ENCODE assay signal across 2 cellular contexts in the genomic region with DNA sequence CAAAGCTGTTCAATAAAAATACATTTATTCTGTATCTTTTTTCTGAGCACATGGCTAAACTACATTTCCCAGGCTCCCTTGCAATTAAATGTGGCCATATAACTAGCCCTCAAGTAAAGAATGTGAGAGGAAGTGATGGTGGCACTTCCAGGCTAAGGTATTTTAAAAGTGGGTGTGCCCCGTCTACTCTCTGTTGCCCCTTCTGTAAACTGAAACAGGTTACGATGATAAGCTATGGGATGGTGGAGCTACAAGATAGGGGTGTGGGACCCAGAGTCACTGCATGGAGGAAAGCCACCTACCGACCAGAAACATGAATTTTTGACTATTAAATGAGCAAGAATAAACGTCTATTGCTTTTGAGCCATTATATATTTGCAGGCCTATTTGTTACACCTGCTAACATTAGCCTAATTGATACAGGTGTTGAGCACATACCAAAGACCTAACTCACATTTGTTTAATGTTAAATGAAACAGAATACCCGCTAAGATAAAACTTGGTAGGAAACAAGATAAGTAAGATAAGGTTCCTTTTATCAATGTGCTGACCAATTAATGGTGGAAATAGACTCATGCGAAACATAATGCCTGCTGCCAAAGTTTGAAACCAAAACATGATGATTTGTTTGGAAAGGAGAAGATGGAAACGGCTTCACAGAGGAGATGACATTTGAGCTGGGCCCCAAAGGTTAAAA.
TF ChIP-seq lines count a peak whose summit lies in the region.

No MANE protein-coding gene starts in this region.

TF ChIP-seq in K562, 482 proteins besides CTCF, POLR2A, EP300 and RAD21 (continued from another document and continues in another):
- TF ChIP-seq, protein P1, sequence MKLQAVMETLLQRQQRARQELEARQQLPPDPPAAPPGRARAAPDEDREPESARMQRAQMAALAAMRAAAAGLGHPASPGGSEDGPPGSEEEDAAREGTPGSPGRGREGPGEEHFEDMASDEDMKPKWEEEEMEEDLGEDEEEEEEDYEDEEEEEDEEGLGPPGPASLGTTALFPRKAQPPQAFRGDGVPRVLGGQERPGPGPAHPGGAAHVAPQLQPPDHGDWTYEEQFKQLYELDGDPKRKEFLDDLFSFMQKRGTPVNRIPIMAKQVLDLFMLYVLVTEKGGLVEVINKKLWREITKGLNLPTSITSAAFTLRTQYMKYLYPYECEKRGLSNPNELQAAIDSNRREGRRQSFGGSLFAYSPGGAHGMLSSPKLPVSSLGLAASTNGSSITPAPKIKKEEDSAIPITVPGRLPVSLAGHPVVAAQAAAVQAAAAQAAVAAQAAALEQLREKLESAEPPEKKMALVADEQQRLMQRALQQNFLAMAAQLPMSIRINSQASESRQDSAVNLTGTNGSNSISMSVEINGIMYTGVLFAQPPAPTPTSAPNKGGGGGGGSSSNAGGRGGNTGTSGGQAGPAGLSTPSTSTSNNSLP (IDR thresholded peaks at IDR 0.05; ENCODE audit: borderline replicate concordance, low read depth, low read length): no peak
- no peak for TF ChIP-seq HLTF (IDR thresholded peaks at IDR 0.05)
- TF ChIP-seq ZNF274 (IDR thresholded peaks at IDR 0.05; ENCODE audit: borderline replicate concordance, low read depth, low read length): no peak
- TF ChIP-seq RBM17 (IDR thresholded peaks at IDR 0.05; ENCODE audit: borderline replicate concordance, low read depth, low read length): no peak
- TF ChIP-seq, protein P2, sequence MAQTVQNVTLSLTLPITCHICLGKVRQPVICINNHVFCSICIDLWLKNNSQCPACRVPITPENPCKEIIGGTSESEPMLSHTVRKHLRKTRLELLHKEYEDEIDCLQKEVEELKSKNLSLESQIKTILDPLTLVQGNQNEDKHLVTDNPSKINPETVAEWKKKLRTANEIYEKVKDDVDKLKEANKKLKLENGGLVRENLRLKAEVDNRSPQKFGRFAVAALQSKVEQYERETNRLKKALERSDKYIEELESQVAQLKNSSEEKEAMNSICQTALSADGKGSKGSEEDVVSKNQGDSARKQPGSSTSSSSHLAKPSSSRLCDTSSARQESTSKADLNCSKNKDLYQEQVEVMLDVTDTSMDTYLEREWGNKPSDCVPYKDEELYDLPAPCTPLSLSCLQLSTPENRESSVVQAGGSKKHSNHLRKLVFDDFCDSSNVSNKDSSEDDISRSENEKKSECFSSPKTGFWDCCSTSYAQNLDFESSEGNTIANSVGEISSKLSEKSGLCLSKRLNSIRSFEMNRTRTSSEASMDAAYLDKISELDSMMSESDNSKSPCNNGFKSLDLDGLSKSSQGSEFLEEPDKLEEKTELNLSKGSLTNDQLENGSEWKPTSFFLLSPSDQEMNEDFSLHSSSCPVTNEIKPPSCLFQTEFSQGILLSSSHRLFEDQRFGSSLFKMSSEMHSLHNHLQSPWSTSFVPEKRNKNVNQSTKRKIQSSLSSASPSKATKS (CRISPR knock-in tag; IDR thresholded peaks at IDR 0.05): no peak
- peak; percentile 71 for TF ChIP-seq SPI1 (IDR thresholded peaks at IDR 0.05; ENCODE audit: borderline replicate concordance, low read depth, low read length)
- TF ChIP-seq SMC3 (conservative IDR thresholded peaks at IDR 0.05; ENCODE audit: insufficient read depth, low read depth, low read length): no peak
- TF ChIP-seq KLF13 (tag; IDR thresholded peaks at IDR 0.05; ENCODE audit: borderline replicate concordance, low read depth): peak; percentile 44; the same call in 1 of the 2 replicates
- TF ChIP-seq RUNX1 (IDR thresholded peaks at IDR 0.05; ENCODE audit: low read depth): no peak
- TF ChIP-seq, protein P3, sequence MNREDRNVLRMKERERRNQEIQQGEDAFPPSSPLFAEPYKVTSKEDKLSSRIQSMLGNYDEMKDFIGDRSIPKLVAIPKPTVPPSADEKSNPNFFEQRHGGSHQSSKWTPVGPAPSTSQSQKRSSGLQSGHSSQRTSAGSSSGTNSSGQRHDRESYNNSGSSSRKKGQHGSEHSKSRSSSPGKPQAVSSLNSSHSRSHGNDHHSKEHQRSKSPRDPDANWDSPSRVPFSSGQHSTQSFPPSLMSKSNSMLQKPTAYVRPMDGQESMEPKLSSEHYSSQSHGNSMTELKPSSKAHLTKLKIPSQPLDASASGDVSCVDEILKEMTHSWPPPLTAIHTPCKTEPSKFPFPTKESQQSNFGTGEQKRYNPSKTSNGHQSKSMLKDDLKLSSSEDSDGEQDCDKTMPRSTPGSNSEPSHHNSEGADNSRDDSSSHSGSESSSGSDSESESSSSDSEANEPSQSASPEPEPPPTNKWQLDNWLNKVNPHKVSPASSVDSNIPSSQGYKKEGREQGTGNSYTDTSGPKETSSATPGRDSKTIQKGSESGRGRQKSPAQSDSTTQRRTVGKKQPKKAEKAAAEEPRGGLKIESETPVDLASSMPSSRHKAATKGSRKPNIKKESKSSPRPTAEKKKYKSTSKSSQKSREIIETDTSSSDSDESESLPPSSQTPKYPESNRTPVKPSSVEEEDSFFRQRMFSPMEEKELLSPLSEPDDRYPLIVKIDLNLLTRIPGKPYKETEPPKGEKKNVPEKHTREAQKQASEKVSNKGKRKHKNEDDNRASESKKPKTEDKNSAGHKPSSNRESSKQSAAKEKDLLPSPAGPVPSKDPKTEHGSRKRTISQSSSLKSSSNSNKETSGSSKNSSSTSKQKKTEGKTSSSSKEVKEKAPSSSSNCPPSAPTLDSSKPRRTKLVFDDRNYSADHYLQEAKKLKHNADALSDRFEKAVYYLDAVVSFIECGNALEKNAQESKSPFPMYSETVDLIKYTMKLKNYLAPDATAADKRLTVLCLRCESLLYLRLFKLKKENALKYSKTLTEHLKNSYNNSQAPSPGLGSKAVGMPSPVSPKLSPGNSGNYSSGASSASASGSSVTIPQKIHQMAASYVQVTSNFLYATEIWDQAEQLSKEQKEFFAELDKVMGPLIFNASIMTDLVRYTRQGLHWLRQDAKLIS (CRISPR knock-in tag; IDR thresholded peaks at IDR 0.05): no peak
- TF ChIP-seq, protein P4, sequence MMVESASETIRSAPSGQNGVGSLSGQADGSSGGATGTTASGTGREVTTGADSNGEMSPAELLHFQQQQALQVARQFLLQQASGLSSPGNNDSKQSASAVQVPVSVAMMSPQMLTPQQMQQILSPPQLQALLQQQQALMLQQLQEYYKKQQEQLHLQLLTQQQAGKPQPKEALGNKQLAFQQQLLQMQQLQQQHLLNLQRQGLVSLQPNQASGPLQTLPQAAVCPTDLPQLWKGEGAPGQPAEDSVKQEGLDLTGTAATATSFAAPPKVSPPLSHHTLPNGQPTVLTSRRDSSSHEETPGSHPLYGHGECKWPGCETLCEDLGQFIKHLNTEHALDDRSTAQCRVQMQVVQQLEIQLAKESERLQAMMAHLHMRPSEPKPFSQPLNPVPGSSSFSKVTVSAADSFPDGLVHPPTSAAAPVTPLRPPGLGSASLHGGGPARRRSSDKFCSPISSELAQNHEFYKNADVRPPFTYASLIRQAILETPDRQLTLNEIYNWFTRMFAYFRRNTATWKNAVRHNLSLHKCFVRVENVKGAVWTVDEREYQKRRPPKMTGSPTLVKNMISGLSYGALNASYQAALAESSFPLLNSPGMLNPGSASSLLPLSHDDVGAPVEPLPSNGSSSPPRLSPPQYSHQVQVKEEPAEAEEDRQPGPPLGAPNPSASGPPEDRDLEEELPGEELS (CRISPR knock-in tag; IDR thresholded peaks at IDR 0.05; ENCODE audit: borderline replicate concordance): no peak
- peak; percentile 75 for TF ChIP-seq HCFC1 (IDR thresholded peaks at IDR 0.05; ENCODE audit: low read depth, low read length)
- TF ChIP-seq, protein P5, sequence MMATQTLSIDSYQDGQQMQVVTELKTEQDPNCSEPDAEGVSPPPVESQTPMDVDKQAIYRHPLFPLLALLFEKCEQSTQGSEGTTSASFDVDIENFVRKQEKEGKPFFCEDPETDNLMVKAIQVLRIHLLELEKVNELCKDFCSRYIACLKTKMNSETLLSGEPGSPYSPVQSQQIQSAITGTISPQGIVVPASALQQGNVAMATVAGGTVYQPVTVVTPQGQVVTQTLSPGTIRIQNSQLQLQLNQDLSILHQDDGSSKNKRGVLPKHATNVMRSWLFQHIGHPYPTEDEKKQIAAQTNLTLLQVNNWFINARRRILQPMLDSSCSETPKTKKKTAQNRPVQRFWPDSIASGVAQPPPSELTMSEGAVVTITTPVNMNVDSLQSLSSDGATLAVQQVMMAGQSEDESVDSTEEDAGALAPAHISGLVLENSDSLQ (IDR thresholded peaks at IDR 0.05): no peak

TF ChIP-seq in neural cell, 6 proteins besides CTCF, POLR2A, EP300 and RAD21 (continued from another document):
- TF ChIP-seq, protein P6, sequence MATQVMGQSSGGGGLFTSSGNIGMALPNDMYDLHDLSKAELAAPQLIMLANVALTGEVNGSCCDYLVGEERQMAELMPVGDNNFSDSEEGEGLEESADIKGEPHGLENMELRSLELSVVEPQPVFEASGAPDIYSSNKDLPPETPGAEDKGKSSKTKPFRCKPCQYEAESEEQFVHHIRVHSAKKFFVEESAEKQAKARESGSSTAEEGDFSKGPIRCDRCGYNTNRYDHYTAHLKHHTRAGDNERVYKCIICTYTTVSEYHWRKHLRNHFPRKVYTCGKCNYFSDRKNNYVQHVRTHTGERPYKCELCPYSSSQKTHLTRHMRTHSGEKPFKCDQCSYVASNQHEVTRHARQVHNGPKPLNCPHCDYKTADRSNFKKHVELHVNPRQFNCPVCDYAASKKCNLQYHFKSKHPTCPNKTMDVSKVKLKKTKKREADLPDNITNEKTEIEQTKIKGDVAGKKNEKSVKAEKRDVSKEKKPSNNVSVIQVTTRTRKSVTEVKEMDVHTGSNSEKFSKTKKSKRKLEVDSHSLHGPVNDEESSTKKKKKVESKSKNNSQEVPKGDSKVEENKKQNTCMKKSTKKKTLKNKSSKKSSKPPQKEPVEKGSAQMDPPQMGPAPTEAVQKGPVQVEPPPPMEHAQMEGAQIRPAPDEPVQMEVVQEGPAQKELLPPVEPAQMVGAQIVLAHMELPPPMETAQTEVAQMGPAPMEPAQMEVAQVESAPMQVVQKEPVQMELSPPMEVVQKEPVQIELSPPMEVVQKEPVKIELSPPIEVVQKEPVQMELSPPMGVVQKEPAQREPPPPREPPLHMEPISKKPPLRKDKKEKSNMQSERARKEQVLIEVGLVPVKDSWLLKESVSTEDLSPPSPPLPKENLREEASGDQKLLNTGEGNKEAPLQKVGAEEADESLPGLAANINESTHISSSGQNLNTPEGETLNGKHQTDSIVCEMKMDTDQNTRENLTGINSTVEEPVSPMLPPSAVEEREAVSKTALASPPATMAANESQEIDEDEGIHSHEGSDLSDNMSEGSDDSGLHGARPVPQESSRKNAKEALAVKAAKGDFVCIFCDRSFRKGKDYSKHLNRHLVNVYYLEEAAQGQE (IDR thresholded peaks at IDR 0.05; ENCODE audit: borderline replicate concordance): no peak
- TF ChIP-seq SMC3 (conservative IDR thresholded peaks at IDR 0.05; ENCODE audit: poor library complexity) (no peak), EZH2 (IDR thresholded peaks at IDR 0.05; ENCODE audit: borderline replicate concordance, insufficient read depth, low read length, poor library complexity, severe bottlenecking) (no peak), TAF1 (IDR thresholded peaks at IDR 0.05; ENCODE audit: low read depth) (no peak), MXI1 (conservative IDR thresholded peaks at IDR 0.05; ENCODE audit: poor library complexity, severe bottlenecking) (no peak)
